In genomic region chr13:111181977-111182376, GRCh38 we compare ENCODE assay signal across 14 cellular contexts.
"Had no signal": no experiment of that assay in that cellular context is flagged by ENCODE, and none has a peak within 500 bp of the region (broad histone marks: within the 10 kb centered on the region; RNA-seq: fewer than 3 reads in every experiment).

No MANE protein-coding gene starts in this region.

- H3K4me3 Mint-ChIP-seq: activated CD4-positive, alpha-beta T cell treated with anti-CD3 and anti-CD28 coated beads, Interleukin-2, amount 10 ng/mL, durations not matched to agents 24 days and 14 days; natural killer cell; type B pancreatic cell had no signal

- H3K9me3 Mint-ChIP-seq: activated CD4-positive, alpha-beta T cell treated with anti-CD3 and anti-CD28 coated beads, Interleukin-2, amount 10 ng/mL, durations not matched to agents 24 days and 14 days; activated T-helper 2 cell treated with anti-CD3 and anti-CD28 coated beads, Interferon-gamma antibody, Interleukin-2, Interleukin-4, amounts not matched to agents 10 μg/mL and 5 μg/mL and 100 μg/mL, durations not matched to agents 14 hours and 24 hours and 36 hours; natural killer cell; type B pancreatic cell had no signal

- H3K36me3 Mint-ChIP-seq: natural killer cell had no signal

- ATAC-seq: gastroesophageal sphincter, left lobe of liver, natural killer cell had no signal

- H3K27ac Mint-ChIP-seq: activated T-helper 2 cell treated with anti-CD3 and anti-CD28 coated beads, Interferon-gamma antibody, Interleukin-2, Interleukin-4, amounts not matched to agents 10 μg/mL and 5 μg/mL and 100 μg/mL, durations not matched to agents 14 hours and 24 hours and 36 hours had no signal

- H3K27me3 Mint-ChIP-seq: activated CD4-positive, alpha-beta T cell treated with anti-CD3 and anti-CD28 coated beads, Interleukin-2, amount 10 ng/mL, durations not matched to agents 24 days and 14 days; type B pancreatic cell had no signal

- DNase-seq: activated CD4-positive, alpha-beta T cell treated with anti-CD3 and anti-CD28 coated beads, Interleukin-2, amount 10 ng/mL, durations not matched to agents 24 days and 14 days; activated CD4-positive, CD25-positive, alpha-beta regulatory T cell; activated CD8-positive, alpha-beta memory T cell treated with anti-CD3 and anti-CD28 coated beads for 24 hours; activated naive CD4-positive, alpha-beta T cell treated with anti-CD3 and anti-CD28 coated beads, Interleukin-2, amount 50 U/mL, for 16 hours; adrenal gland; islet precursor cell; natural killer cell; stimulated activated CD4-positive, alpha-beta T cell treated with anti-CD3 and anti-CD28 coated beads, Interleukin-2, amount 100 ng/mL, for 48 hours; stimulated activated naive CD4-positive, alpha-beta T cell; T-helper 2 cell had no signal
